Comparison of ENCODE assay signal across 1 cellular context in the genomic region with DNA sequence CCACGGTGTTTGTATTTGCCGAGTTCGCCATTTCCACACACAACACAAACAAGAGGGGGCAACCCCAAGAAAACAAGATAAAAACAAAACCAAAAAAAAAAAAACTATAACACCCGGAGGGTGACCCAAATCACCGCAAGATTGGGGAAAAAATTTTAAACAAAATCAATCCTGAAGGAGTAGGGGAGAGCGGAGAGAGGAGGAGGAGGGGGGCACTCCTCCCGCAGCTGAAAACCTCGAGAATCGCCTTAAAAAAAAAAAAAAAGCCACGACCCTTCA.
TF ChIP-seq lines count a peak whose summit lies in the region.

No MANE protein-coding gene starts in this region.

TF ChIP-seq in K562, 482 proteins besides CTCF, POLR2A, EP300 and RAD21 (continued from another document):
- TF ChIP-seq, protein P1, sequence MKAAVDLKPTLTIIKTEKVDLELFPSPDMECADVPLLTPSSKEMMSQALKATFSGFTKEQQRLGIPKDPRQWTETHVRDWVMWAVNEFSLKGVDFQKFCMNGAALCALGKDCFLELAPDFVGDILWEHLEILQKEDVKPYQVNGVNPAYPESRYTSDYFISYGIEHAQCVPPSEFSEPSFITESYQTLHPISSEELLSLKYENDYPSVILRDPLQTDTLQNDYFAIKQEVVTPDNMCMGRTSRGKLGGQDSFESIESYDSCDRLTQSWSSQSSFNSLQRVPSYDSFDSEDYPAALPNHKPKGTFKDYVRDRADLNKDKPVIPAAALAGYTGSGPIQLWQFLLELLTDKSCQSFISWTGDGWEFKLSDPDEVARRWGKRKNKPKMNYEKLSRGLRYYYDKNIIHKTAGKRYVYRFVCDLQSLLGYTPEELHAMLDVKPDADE (conservative IDR thresholded peaks at IDR 0.05; ENCODE audit: control insufficient read depth, low read depth, low read length): no peak
TF ChIP-seq in K562: peak in this region for 17.
